8 cellular contexts compared by ENCODE assay signal in genomic region chrX:56564921-56565861, GRCh38. TPM values are rescaled to one million over a fixed set of nuclear protein-coding genes. Genes with fewer than 3 reads are reported as not detected.
DNase-seq lines count a peak whose midpoint lies in the region; ATAC-seq, FAIRE-seq and TF ChIP-seq lines count a peak whose summit lies in the region.

No MANE protein-coding gene starts in this region.

- no peak overlapping the region for H2AFZ ChIP-seq in HepG2 (ENCODE audit: low read length)

- peak overlapping the region; percentile 53 for H3K27ac Mint-ChIP-seq in Calu3 (ENCODE audit: unreplicated experiment)
- H3K27ac Mint-ChIP-seq in stimulated activated memory B cell treated with anti-CD40 and anti-IgM and Interleukin-4, amounts not matched to agents 10 μg/mL and 1 μg/mL and 100 μg/mL, for 72 hours = peak overlapping the region; percentile 96

- H3K36me3 ChIP-seq in HUES64 (ENCODE audit: insufficient read depth, low read length) = peaks cover 9% of the 10 kb centered on the region; the same call in 1 of the 2 replicates
- H3K36me3 ChIP-seq in HepG2 (replicated peaks in 1 of 2; ENCODE audit: control insufficient read depth in 1 of 2, insufficient read depth in 2 of 2, low read length in 2 of 2) = no peaks in the 10 kb centered on the region

- peak overlapping the region; percentile 87 for H3K4me2 ChIP-seq in HepG2 (ENCODE audit: low read depth, low read length)

- no peak for TF ChIP-seq RAD21 in HepG2 (CRISPR knock-in tag; IDR thresholded peaks at IDR 0.05)

- CTCF ChIA-PET in Calu3 (lab: Charles Lee) (no interaction called here), HepG2 (lab: Yijun Ruan, JAX; ENCODE audit: low intra/inter-chr PET ratio, low total read pairs) (no interaction called here)

- H4K20me1 ChIP-seq in HepG2 (ENCODE audit: insufficient read depth, low read length) = peaks cover 11% of the 10 kb centered on the region; the same call in 1 of the 2 replicates

- H3K27me3 Mint-ChIP-seq in Calu3 (ENCODE audit: unreplicated experiment) = no peaks in the 10 kb centered on the region
- H3K27me3 Mint-ChIP-seq in stimulated activated memory B cell treated with anti-CD40 and anti-IgM and Interleukin-4, amounts not matched to agents 10 μg/mL and 1 μg/mL and 100 μg/mL, for 72 hours = no peaks in the 10 kb centered on the region

- DNase-seq in Calu3 (no peak), HepG2 (ENCODE audit: low spot score) (peak; percentile 0), HPDE6-E6E7 (ENCODE audit: extremely low spot score) (no peak)
- no peak for DNase-seq in NK-92 treated with Interleukin-12 subunit alpha and Interleukin-12 subunit beta, amount 100 ng/mL, for 24 hours (lab: John Stamatoyannopoulos, UW)
- DNase-seq in stimulated activated naive CD4-positive, alpha-beta T cell treated with Interleukin-2 at 50 U/mL for 16 hours (lab: John Stamatoyannopoulos, UW) = no peak

- peak overlapping the region; percentile 68 for H3K4me3 ChIP-seq in HUES64 (ENCODE audit: low read length)
- H3K4me3 ChIP-seq in HepG2 (replicated peaks in 1 of 3; ENCODE audit: insufficient read depth in 1 of 3, low read depth in 2 of 3, low read length in 3 of 3) = peak overlapping the region; percentile 76 to 80 (median 79)

- TF ChIP-seq CTCF in Calu3 (IDR thresholded peaks at IDR 0.05; ENCODE audit: unreplicated experiment) (no peak), HepG2 (CRISPR knock-in tag; IDR thresholded peaks at IDR 0.05) (no peak)

- TF ChIP-seq POLR2A in HepG2 (IDR thresholded peaks at IDR 0.05; ENCODE audit: insufficient read depth in 1 of 2, low read depth in 2 of 2, low read length in 2 of 2) = no peak

- peaks cover 47% of the 10 kb centered on the region for H3K36me3 Mint-ChIP-seq in Calu3 (ENCODE audit: insufficient read depth, unreplicated experiment)
- H3K36me3 Mint-ChIP-seq in stimulated activated memory B cell treated with anti-CD40 and anti-IgM and Interleukin-4, amounts not matched to agents 10 μg/mL and 1 μg/mL and 100 μg/mL, for 72 hours = peaks cover 11% of the 10 kb centered on the region

- POLR2A ChIA-PET in HepG2 (lab: Yijun Ruan, JAX) = no interaction called here

- BruUV-seq in Calu3 (replicated peaks; lab: Mats Ljungman, UMichigan) = no TSS peak
- BruUV-seq in HepG2 (replicated peaks; lab: Mats Ljungman, UMichigan) = no TSS peak

- intact Hi-C loops in Calu3 (cut with micrococcal nuclease; ENCODE audit: unreplicated experiment) = loop anchor here (5.0 kb wide), 1 partner anchor 162 kb away; the partner anchor contains the start of gene NBDY
- intact Hi-C loops in HepG2 (cut with micrococcal nuclease; ENCODE audit: unreplicated experiment) = no loop called here

- H3K4me3 Mint-ChIP-seq in Calu3 (ENCODE audit: low read depth, unreplicated experiment) = peak overlapping the region; percentile 67
- H3K4me3 Mint-ChIP-seq in stimulated activated memory B cell treated with anti-CD40 and anti-IgM and Interleukin-4, amounts not matched to agents 10 μg/mL and 1 μg/mL and 100 μg/mL, for 72 hours = peak overlapping the region; percentile 88

- peak overlapping the region; percentile 82 for H3K9ac ChIP-seq in HUES64 (ENCODE audit: low read depth, low read length)
- peak overlapping the region; percentile 81 for H3K9ac ChIP-seq in HepG2 (ENCODE audit: insufficient read depth, low read depth, low read length)

- H3K9me3 Mint-ChIP-seq in Calu3 (ENCODE audit: low read depth, unreplicated experiment) = no peaks in the 10 kb centered on the region
- no peaks in the 10 kb centered on the region for H3K9me3 Mint-ChIP-seq in stimulated activated memory B cell treated with anti-CD40 and anti-IgM and Interleukin-4, amounts not matched to agents 10 μg/mL and 1 μg/mL and 100 μg/mL, for 72 hours

- 8% methylated on average over 19 of the region's 20 CpGs for WGBS in HUES64
- 7% methylated on average over 5 of the region's 20 CpGs for WGBS in HepG2 (ENCODE audit: low lambda C conversion rate)

- H3K27ac ChIP-seq in HUES64 (ENCODE audit: low read depth, low read length) = no peak overlapping the region
- H3K27ac ChIP-seq in angular gyrus (ENCODE audit: low read depth, low read length) = peak overlapping the region; percentile 88
- H3K27ac ChIP-seq in HepG2 (ENCODE audit: extremely low read length, insufficient read depth, low read length) = no peak overlapping the region

- peak; percentile 4 for FAIRE-seq in HepG2 (lab: Jason Lieb, UNC)

- in situ Hi-C loops in HepG2 (cut with HindIII; ENCODE audit: extremely low pct_ligation_motif_present, low pct_unique_long_range_greater_than_20kb) = no loop called here

- H3K9me3 ChIP-seq in HUES64 (ENCODE audit: insufficient read depth, low read depth, low read length) (no peaks in the 10 kb centered on the region), HepG2 (ENCODE audit: low read length) (no peaks in the 10 kb centered on the region)

- H3K27me3 ChIP-seq in HUES64 (ENCODE audit: insufficient read depth, low read length) = no peaks in the 10 kb centered on the region
- H3K27me3 ChIP-seq in HepG2 (ENCODE audit: control insufficient read depth in 1 of 2, insufficient read depth in 2 of 2, low read length in 2 of 2) = no peaks in the 10 kb centered on the region; a peak in 1 of 5 replicates

- TF ChIP-seq EP300 in HepG2 (IDR thresholded peaks at IDR 0.05; ENCODE audit: low read depth in 2 of 2, low read length in 2 of 2) = no peak
- TF ChIP-seq EP300 in HepG2 (CRISPR knock-in tag; IDR thresholded peaks at IDR 0.05; ENCODE audit: borderline replicate concordance) = no peak

- H3K79me2 ChIP-seq in HepG2 (ENCODE audit: insufficient read depth, low read length) = peaks cover 37% of the 10 kb centered on the region

- H3K4me1 ChIP-seq in HUES64 (ENCODE audit: insufficient read depth, low read length) (no peaks in the 10 kb centered on the region; the same call in 1 of the 2 replicates), HepG2 (ENCODE audit: insufficient read depth, low read length) (no peaks in the 10 kb centered on the region)

- peaks cover 6% of the 10 kb centered on the region for H3K4me1 Mint-ChIP-seq in Calu3 (ENCODE audit: low read depth, unreplicated experiment)
- peaks cover 20% of the 10 kb centered on the region for H3K4me1 Mint-ChIP-seq in stimulated activated memory B cell treated with anti-CD40 and anti-IgM and Interleukin-4, amounts not matched to agents 10 μg/mL and 1 μg/mL and 100 μg/mL, for 72 hours

- ATAC-seq in HepG2 = peak; percentile 23
- ATAC-seq in stimulated activated memory B cell treated with anti-CD40 and anti-IgM and Interleukin-4, amounts not matched to agents 10 μg/mL and 1 μg/mL and 100 μg/mL, for 72 hours = no peak

TF ChIP-seq in HepG2, 621 proteins besides CTCF, POLR2A, EP300 and RAD21 (continues in another document):
- peak; percentile 16; the same call in 1 of the 2 replicates for TF ChIP-seq ZFY (CRISPR knock-in tag; IDR thresholded peaks at IDR 0.05)
- peak; percentile 45; the same call in 1 of the 2 replicates for TF ChIP-seq ZFX (CRISPR knock-in tag; IDR thresholded peaks at IDR 0.05; ENCODE audit: low read depth)
- no peak for TF ChIP-seq ZNF550 (CRISPR knock-in tag; IDR thresholded peaks at IDR 0.05; ENCODE audit: borderline replicate concordance)

RNA-seq across cellular contexts. Expression of gene UBQLN2, which starts 1.8 kb away (rescaled TPM):
- total RNA-seq in Calu3 (2022) (33.7 and 38.2 TPM in 2 replicates), HepG2 (2016; rRNA removed; fragmentation: Illumina TruSeq; extraction: Trizol) (4.1 and 6.9 TPM in 2 replicates)
- 24.6 TPM for polyA plus RNA-seq in HUES64 (2013, experiment 1 of 2)
- 26.9 TPM for polyA plus RNA-seq in HUES64 (2013, experiment 2 of 2)
- 0.53 and 0.71 TPM in 2 replicates for total RNA-seq in HepG2 (2016; cell fraction: cytosol; rRNA removed; fragmentation: Illumina TruSeq; extraction: Trizol; ENCODE audit: low read depth)
- 4.1 and 7.0 TPM in 2 replicates for total RNA-seq in HepG2 (2016; cell fraction: insoluble cytoplasmic fraction; rRNA removed; fragmentation: Illumina TruSeq; extraction: Trizol)
- total RNA-seq in HepG2 (2016; cell fraction: membrane; rRNA removed; fragmentation: Illumina TruSeq; extraction: Trizol) = 2.5 and 2.7 TPM in 2 replicates
- 7.1 and 7.3 TPM in 2 replicates for total RNA-seq in HepG2 (2016; cell fraction: nucleus; rRNA removed; fragmentation: Illumina TruSeq; extraction: Trizol)
- polyA plus RNA-seq in HepG2 (2011; rRNA removed) = 7.2 and 7.6 TPM in 2 replicates
- 6.3 and 8.1 TPM in 2 replicates for polyA plus RNA-seq in HepG2 (2011; cell fraction: cytosol; rRNA removed)
- polyA plus RNA-seq in HepG2 (2011; cell fraction: nucleus; rRNA removed) = 6.3 and 7.2 TPM in 2 replicates
- polyA plus RNA-seq in HepG2 (2012) = 9.6 and 10.1 TPM in 2 replicates
- 0.43 and 0.59 TPM in 2 replicates for polyA plus RNA-seq in HepG2 (2016; cell fraction: cytosol; fragmentation: Illumina TruSeq; extraction: Trizol; ENCODE audit: low read depth)
- polyA plus RNA-seq in HepG2 (2016; cell fraction: insoluble cytoplasmic fraction; fragmentation: Illumina TruSeq; extraction: Trizol; ENCODE audit: low read depth) = 10.4 and 13.8 TPM in 2 replicates
- polyA plus RNA-seq in HepG2 (2016; cell fraction: membrane; fragmentation: Illumina TruSeq; extraction: Trizol; ENCODE audit: low read depth) = 2.0 and 2.5 TPM in 2 replicates
- polyA plus RNA-seq in HepG2 (2016; cell fraction: nucleus; fragmentation: Illumina TruSeq; extraction: Trizol; ENCODE audit: insufficient read depth, low read depth) = 6.8 and 7.8 TPM in 2 replicates
- 16.2 and 56.0 TPM in 2 replicates for polyA minus RNA-seq in HepG2 (2011; rRNA and poly(A)+ RNA removed; ENCODE audit: low replicate concordance)
- polyA minus RNA-seq in HepG2 (2011; cell fraction: cytosol; rRNA and poly(A)+ RNA removed) = 11.5 and 15.8 TPM in 2 replicates
- 18.4 and 20.9 TPM in 2 replicates for polyA minus RNA-seq in HepG2 (2011; cell fraction: nucleus; rRNA and poly(A)+ RNA removed)
